13 cellular contexts compared by ENCODE assay signal in genomic region chr14:33435911-33436310, GRCh38.
DNase-seq lines count a peak whose midpoint lies in the region; ATAC-seq, FAIRE-seq and TF ChIP-seq lines count a peak whose summit lies in the region.
"Had no signal": no experiment of that assay in that cellular context is flagged by ENCODE, and none has a peak within 500 bp of the region (broad histone marks: within the 10 kb centered on the region; RNA-seq: fewer than 3 reads in every experiment).

No MANE protein-coding gene starts in this region.

- H3K4me3 Mint-ChIP-seq in activated naive CD8-positive, alpha-beta T cell treated with anti-CD3 and anti-CD28 coated beads, Interleukin-2, amount 50 U/mL, for 24 hours = no peak overlapping the region
- no peak overlapping the region for H3K4me3 Mint-ChIP-seq in activated naive CD8-positive, alpha-beta T cell treated with anti-CD3 and anti-CD28 coated beads for 36 hours
- no peak overlapping the region for H3K4me3 Mint-ChIP-seq in stimulated activated effector memory CD8-positive, alpha-beta T cell treated with anti-CD3 and anti-CD28 coated beads, Interleukin-12 subunit alpha, Interleukin-12 subunit beta, amount 100 ng/mL, for 72 hours
- H3K4me3 Mint-ChIP-seq: B cell had no signal

- no peak overlapping the region for H2BK15ac ChIP-seq in neuronal stem cell (ENCODE audit: low read length)

- no peaks in the 10 kb centered on the region for H3K4me1 ChIP-seq in endothelial cell of umbilical vein (ENCODE audit: control insufficient read depth, extremely low read depth, insufficient read depth, low read length)
- peaks cover 0 to 2% of the 10 kb centered on the region in 2 donors for H3K4me1 ChIP-seq in neuronal stem cell (ENCODE audit: control insufficient read depth in 2 of 2, insufficient read depth in 1 of 2, low read depth in 1 of 2, low read length in 2 of 2)

- no peak overlapping the region for H2AK5ac ChIP-seq in neuronal stem cell (ENCODE audit: low read depth, low read length)

- no peak overlapping the region for H3K4me2 ChIP-seq in endothelial cell of umbilical vein (ENCODE audit: insufficient read depth, low read length)
- no peak overlapping the region for H3K4me2 ChIP-seq in neuronal stem cell (ENCODE audit: insufficient read depth, low read length, poor library complexity, severe bottlenecking)
- H3K4me2 ChIP-seq: hepatocyte had no signal

- H3K14ac ChIP-seq in neuronal stem cell (ENCODE audit: low read length) = no peak overlapping the region

- no peaks in the 10 kb centered on the region for H4K20me1 ChIP-seq in endothelial cell of umbilical vein (replicated peaks; ENCODE audit: control insufficient read depth, extremely low read depth, insufficient read depth, low read length)

- BruUV-seq in endothelial cell of umbilical vein (replicated peaks; lab: Mats Ljungman, UMichigan) = no TSS peak

- H2BK120ac ChIP-seq in neuronal stem cell (ENCODE audit: low read depth, low read length) = no peak overlapping the region

- H3K4me1 Mint-ChIP-seq in activated naive CD8-positive, alpha-beta T cell treated with anti-CD3 and anti-CD28 coated beads, Interleukin-2, amount 50 U/mL, for 24 hours = peaks cover 9% of the 10 kb centered on the region
- peaks cover 7% of the 10 kb centered on the region for H3K4me1 Mint-ChIP-seq in activated naive CD8-positive, alpha-beta T cell treated with anti-CD3 and anti-CD28 coated beads for 36 hours
- H3K4me1 Mint-ChIP-seq in stimulated activated effector memory CD8-positive, alpha-beta T cell treated with anti-CD3 and anti-CD28 coated beads, Interleukin-12 subunit alpha, Interleukin-12 subunit beta, amount 100 ng/mL, for 72 hours = peaks cover 4% of the 10 kb centered on the region
- H3K4me1 Mint-ChIP-seq: B cell had no signal

- H4K91ac ChIP-seq in neuronal stem cell (ENCODE audit: low read depth, low read length, poor library complexity) = no peak overlapping the region

- intact Hi-C loops in endothelial cell of umbilical vein (cut with micrococcal nuclease) = no loop called here
- intact Hi-C loops in left colon (cut with DNase I, micrococcal nuclease) = no loop called here

- H3K9me1 ChIP-seq in endothelial cell of umbilical vein (replicated peaks; ENCODE audit: control insufficient read depth, extremely low read depth, insufficient read depth, low read length) = no peaks in the 10 kb centered on the region

- no peak overlapping the region for H2BK12ac ChIP-seq in neuronal stem cell (ENCODE audit: low read length)

- POLR2A ChIA-PET in endothelial cell of umbilical vein (lab: Charles Lee) = no interaction called here

- no peaks in the 10 kb centered on the region for H3K79me1 ChIP-seq in neuronal stem cell (ENCODE audit: low read depth, low read length)

- H3K9ac ChIP-seq in endothelial cell of umbilical vein (replicated peaks; ENCODE audit: extremely low read depth, insufficient read depth, low read length) = no peak overlapping the region
- H3K9ac ChIP-seq in neuronal stem cell (ENCODE audit: low read depth, low read length, poor library complexity) = no peak overlapping the region

- H3K36me3 ChIP-seq in endothelial cell of umbilical vein (ENCODE audit: control insufficient read depth in 2 of 2, extremely low read depth in 1 of 2, insufficient read depth in 2 of 2, low read length in 2 of 2) (no peaks in the 10 kb centered on the region), neuronal stem cell (replicated peaks in 1 of 2; ENCODE audit: control insufficient read depth in 2 of 2, insufficient read depth in 2 of 2, low read length in 2 of 2) (peaks cover 0 to 3% of the 10 kb centered on the region in 2 donors)

- H3K27me3 ChIP-seq in endothelial cell of umbilical vein (ENCODE audit: control insufficient read depth in 2 of 2, insufficient read depth in 2 of 2, low read length in 2 of 2) (no peaks in the 10 kb centered on the region), neuronal stem cell (ENCODE audit: control insufficient read depth in 3 of 3, insufficient read depth in 3 of 3, low read depth in 1 of 3, low read length in 3 of 3) (no peaks in the 10 kb centered on the region)
- H3K27me3 ChIP-seq: hepatocyte had no signal

- no CpG with 5 or more reads among the region's 6 CpGs for WGBS in neuronal stem cell (ENCODE audit: extremely low coverage in 2 of 2, insufficient read length in 2 of 2, insufficient replicate concordance in 1 of 2), 2 donors

- peak; percentile 4 for FAIRE-seq in endothelial cell of umbilical vein (lab: Jason Lieb, UNC)

- H2AFZ ChIP-seq in endothelial cell of umbilical vein (ENCODE audit: low read depth, low read length) (no peak overlapping the region), neuronal stem cell (ENCODE audit: low read length) (no peak overlapping the region)
- H2AFZ ChIP-seq: hepatocyte had no signal

- no peak for TF ChIP-seq CTCF in endothelial cell of umbilical vein (IDR thresholded peaks at IDR 0.05; ENCODE audit: extremely low read depth in 1 of 2, insufficient read depth in 1 of 2, low read depth in 1 of 2, low read length in 2 of 2)

- CTCF ChIA-PET in endothelial cell of umbilical vein (lab: Charles Lee) = no interaction called here

- dilution Hi-C loops in endothelial cell of umbilical vein (cut with MboI; ENCODE audit: extremely low pct_ligation_motif_present, low sequenced_read_pairs) = no loop called here

- no peaks in the 10 kb centered on the region for H3K79me2 ChIP-seq in endothelial cell of umbilical vein (ENCODE audit: control insufficient read depth, insufficient read depth, low read length)
- H3K79me2 ChIP-seq: hepatocyte had no signal

- H4K8ac ChIP-seq in neuronal stem cell (ENCODE audit: low read depth, low read length) = no peak overlapping the region

- H3K18ac ChIP-seq in neuronal stem cell (ENCODE audit: low read length) = no peak overlapping the region

- DNase-seq in activated naive CD8-positive, alpha-beta T cell treated with anti-CD3 and anti-CD28 coated beads, Interleukin-2, amount 50 U/mL, for 24 hours = no peak
- DNase-seq in activated naive CD8-positive, alpha-beta T cell treated with anti-CD3 and anti-CD28 coated beads for 36 hours = no peak
- DNase-seq in RPMI7951 (ENCODE audit: low read depth) = peak; percentile 50
- no peak for DNase-seq in endothelial cell of umbilical vein (ENCODE audit: low read depth, low spot score)
- no peak for DNase-seq in stimulated activated effector memory CD8-positive, alpha-beta T cell treated with anti-CD3 and anti-CD28 coated beads, Interleukin-12 subunit alpha, Interleukin-12 subunit beta, amount 100 ng/mL, for 72 hours (ENCODE audit: low spot score in 2 of 2)
- no peak for DNase-seq in putamen (ENCODE audit: low spot score)
- no peak for DNase-seq in left colon
- DNase-seq in neuronal stem cell (ENCODE audit: low spot score) = no peak
- DNase-seq: cortex of kidney, NCI-H1694 had no signal

- no peaks in the 10 kb centered on the region for H3K36me3 Mint-ChIP-seq in activated naive CD8-positive, alpha-beta T cell treated with anti-CD3 and anti-CD28 coated beads, Interleukin-2, amount 50 U/mL, for 24 hours (ENCODE audit: low read depth)
- no peaks in the 10 kb centered on the region for H3K36me3 Mint-ChIP-seq in activated naive CD8-positive, alpha-beta T cell treated with anti-CD3 and anti-CD28 coated beads for 36 hours
- H3K36me3 Mint-ChIP-seq in stimulated activated effector memory CD8-positive, alpha-beta T cell treated with anti-CD3 and anti-CD28 coated beads, Interleukin-12 subunit alpha, Interleukin-12 subunit beta, amount 100 ng/mL, for 72 hours = no peaks in the 10 kb centered on the region

- no peak overlapping the region for H3K4me3 ChIP-seq in endothelial cell of umbilical vein (replicated peaks in 1 of 3; ENCODE audit: insufficient read depth in 1 of 3, low read depth in 1 of 3, low read length in 3 of 3)
- H3K4me3 ChIP-seq in neuronal stem cell (ENCODE audit: low read length in 2 of 2) = no peak overlapping the region
- H3K4me3 ChIP-seq: hepatocyte, skin epidermis had no signal

- H3K9me3 Mint-ChIP-seq in activated naive CD8-positive, alpha-beta T cell treated with anti-CD3 and anti-CD28 coated beads, Interleukin-2, amount 50 U/mL, for 24 hours = no peaks in the 10 kb centered on the region
- H3K9me3 Mint-ChIP-seq in activated naive CD8-positive, alpha-beta T cell treated with anti-CD3 and anti-CD28 coated beads for 36 hours = no peaks in the 10 kb centered on the region
- peaks cover 3% of the 10 kb centered on the region for H3K9me3 Mint-ChIP-seq in stimulated activated effector memory CD8-positive, alpha-beta T cell treated with anti-CD3 and anti-CD28 coated beads, Interleukin-12 subunit alpha, Interleukin-12 subunit beta, amount 100 ng/mL, for 72 hours

- ATAC-seq in activated naive CD8-positive, alpha-beta T cell treated with anti-CD3 and anti-CD28 coated beads, Interleukin-2, amount 50 U/mL, for 24 hours = peak; percentile 43
- ATAC-seq in stimulated activated effector memory CD8-positive, alpha-beta T cell treated with anti-CD3 and anti-CD28 coated beads, Interleukin-12 subunit alpha, Interleukin-12 subunit beta, amount 100 ng/mL, for 72 hours = peak; percentile 94
- ATAC-seq in left colon = no peak

- no peak overlapping the region for H3K23ac ChIP-seq in neuronal stem cell (ENCODE audit: low read depth, low read length, poor library complexity)

- no peak for TF ChIP-seq POLR2A in endothelial cell of umbilical vein (IDR thresholded peaks at IDR 0.05; ENCODE audit: low read depth, low read length)

- H3K27ac ChIP-seq in endothelial cell of umbilical vein (ENCODE audit: insufficient read depth, low read depth, low read length) = no peak overlapping the region
- H3K27ac ChIP-seq in neuronal stem cell (replicated peaks; ENCODE audit: low read length) = no peak overlapping the region
- H3K27ac ChIP-seq: hepatocyte, skin epidermis had no signal

- H3K4ac ChIP-seq in neuronal stem cell (ENCODE audit: low read length) = no peak overlapping the region

- no peak overlapping the region for H2BK5ac ChIP-seq in neuronal stem cell (ENCODE audit: low read length)

- H3K9me3 ChIP-seq in endothelial cell of umbilical vein (replicated peaks; ENCODE audit: control insufficient read depth, insufficient read depth, low read length) (no peaks in the 10 kb centered on the region), neuronal stem cell (replicated peaks in 1 of 2; ENCODE audit: control insufficient read depth in 2 of 2, insufficient read depth in 1 of 2, low read depth in 1 of 2, low read length in 2 of 2) (peaks cover 0 to 7% of the 10 kb centered on the region in 2 donors)

- no peak overlapping the region for H3K27ac Mint-ChIP-seq in activated naive CD8-positive, alpha-beta T cell treated with anti-CD3 and anti-CD28 coated beads, Interleukin-2, amount 50 U/mL, for 24 hours
- no peak overlapping the region for H3K27ac Mint-ChIP-seq in activated naive CD8-positive, alpha-beta T cell treated with anti-CD3 and anti-CD28 coated beads for 36 hours
- no peak overlapping the region for H3K27ac Mint-ChIP-seq in stimulated activated effector memory CD8-positive, alpha-beta T cell treated with anti-CD3 and anti-CD28 coated beads, Interleukin-12 subunit alpha, Interleukin-12 subunit beta, amount 100 ng/mL, for 72 hours
- H3K27ac Mint-ChIP-seq: B cell had no signal

- no peaks in the 10 kb centered on the region for H3K27me3 Mint-ChIP-seq in activated naive CD8-positive, alpha-beta T cell treated with anti-CD3 and anti-CD28 coated beads, Interleukin-2, amount 50 U/mL, for 24 hours
- no peaks in the 10 kb centered on the region for H3K27me3 Mint-ChIP-seq in activated naive CD8-positive, alpha-beta T cell treated with anti-CD3 and anti-CD28 coated beads for 36 hours
- H3K27me3 Mint-ChIP-seq: B cell had no signal
